Comparison of ENCODE assay signal across 7 cellular contexts in the genomic region with DNA sequence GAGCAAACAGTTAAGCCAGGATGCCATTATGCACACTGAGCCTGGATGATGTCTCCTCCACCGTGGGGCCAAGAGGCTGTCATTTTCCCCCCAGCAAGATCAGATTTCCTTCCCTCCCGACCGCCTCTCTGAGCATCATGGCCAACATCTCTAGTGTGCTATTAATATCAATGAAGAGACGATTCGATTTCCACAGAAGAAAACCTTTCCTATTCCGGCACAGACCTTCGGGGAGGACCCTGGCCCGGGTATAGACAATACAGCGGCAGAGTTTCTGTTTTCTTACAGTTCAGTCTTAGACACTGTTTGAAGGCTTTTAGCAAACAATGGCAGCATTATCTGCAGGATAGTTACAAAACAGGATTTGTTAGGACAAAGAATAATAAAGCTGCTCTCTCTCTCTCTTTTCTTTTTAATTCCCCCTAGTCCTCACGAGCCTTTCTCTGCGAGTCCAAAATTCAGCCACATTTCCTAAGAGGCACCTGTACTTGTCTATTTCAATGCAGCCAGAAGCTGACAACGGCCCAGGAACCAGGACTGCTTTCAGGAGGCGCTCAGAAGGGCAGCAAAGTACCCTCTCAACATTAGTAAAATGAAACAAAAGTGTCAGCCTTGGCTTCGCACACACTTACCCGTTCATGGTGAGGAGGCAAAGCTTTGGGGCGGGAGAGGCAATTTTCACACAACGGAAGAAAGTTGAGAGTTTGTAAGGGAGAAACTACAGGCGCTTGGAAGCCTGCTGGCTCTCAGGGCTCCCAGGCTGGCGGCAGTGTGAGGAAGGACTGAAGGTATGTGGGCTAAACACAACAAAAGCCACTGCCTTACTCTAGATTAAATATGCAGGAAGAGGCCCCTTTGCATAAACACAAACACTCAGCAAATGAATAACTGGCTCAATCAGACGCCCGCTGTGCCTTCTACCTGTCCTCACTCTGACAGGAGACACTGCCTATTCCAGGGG.
DNase-seq lines count a peak whose midpoint lies in the region; ATAC-seq and TF ChIP-seq lines count a peak whose summit lies in the region.

No MANE protein-coding gene starts in this region.

- H3K27me3 Mint-ChIP-seq in activated CD8-positive, alpha-beta T cell treated with anti-CD3 and anti-CD28 coated beads for 36 hours: no peaks in the 10 kb centered on the region
- H3K27me3 Mint-ChIP-seq in naive thymus-derived CD8-positive, alpha-beta T cell: no peaks in the 10 kb centered on the region

- peaks cover 37% of the 10 kb centered on the region for H3K36me3 Mint-ChIP-seq in activated CD8-positive, alpha-beta T cell treated with anti-CD3 and anti-CD28 coated beads for 36 hours (ENCODE audit: low read depth)
- H3K36me3 Mint-ChIP-seq in naive thymus-derived CD8-positive, alpha-beta T cell: peaks cover 0 to 14% (median 9%) of the 10 kb centered on the region in 3 donors

- in situ Hi-C loops in GM13976 (cut with MboI; ENCODE audit: low sequenced_read_pairs, unreplicated experiment): no loop called here

- H3K4me3 Mint-ChIP-seq in activated CD8-positive, alpha-beta T cell treated with anti-CD3 and anti-CD28 coated beads for 36 hours: peak overlapping the region; percentile 89
- H3K4me3 Mint-ChIP-seq in naive thymus-derived CD8-positive, alpha-beta T cell: peak overlapping the region; percentile 89 to 99 (median 96)

- no peaks in the 10 kb centered on the region for H3K27me3 ChIP-seq in tibial nerve
- H3K27me3 ChIP-seq in PC-9 (ENCODE audit: insufficient read depth, low read depth): no peaks in the 10 kb centered on the region

- no peak overlapping the region for H2AFZ ChIP-seq in PC-9

- peak; percentile 3 for ATAC-seq in activated CD8-positive, alpha-beta T cell treated with anti-CD3 and anti-CD28 coated beads for 36 hours
- ATAC-seq in naive thymus-derived CD8-positive, alpha-beta T cell: peak; percentile 21 to 45

- H3F3A ChIP-seq in PC-9 (ENCODE audit: insufficient read depth, low read depth): no peaks in the 10 kb centered on the region; the same call in 1 of the 2 replicates

- H3K4me2 ChIP-seq in PC-9: no peak overlapping the region

- H3K4me3 ChIP-seq in fibroblast of villous mesenchyme (ENCODE audit: low read depth, low read length) (peak overlapping the region; percentile 23), tibial nerve (peak overlapping the region; percentile 5 to 45 (median 28)), PC-9 (no peak overlapping the region)

- TF ChIP-seq CTCF in activated CD8-positive, alpha-beta T cell treated with anti-CD3 and anti-CD28 coated beads for 36 hours (IDR thresholded peaks at IDR 0.05): no peak
- no peak for TF ChIP-seq CTCF in fibroblast of villous mesenchyme (IDR thresholded peaks at IDR 0.05; ENCODE audit: insufficient read depth, low read depth, low read length)
- TF ChIP-seq CTCF in tibial nerve (IDR thresholded peaks at IDR 0.05): no peak
- no peak for TF ChIP-seq CTCF in GM13976 (IDR thresholded peaks at IDR 0.05; ENCODE audit: borderline replicate concordance, control extremely low read depth, extremely low read depth, insufficient read depth, missing control alignments)
- TF ChIP-seq CTCF in PC-9 (conservative IDR thresholded peaks at IDR 0.05): no peak

- CTCF ChIA-PET in activated CD8-positive, alpha-beta T cell treated with anti-CD3 and anti-CD28 coated beads for 36 hours (lab: Charles Lee): interaction anchor here (0.7 to 1.4 kb wide), 7 partner anchors 59 to 312 kb away, joined by 3 to 4 read pairs (median 3); no protein-coding TSS in a partner anchor
- CTCF ChIA-PET in PC-9 (lab: Charles Lee): no interaction called here

- H3K9me2 ChIP-seq in PC-9 (ENCODE audit: insufficient read depth): no peaks in the 10 kb centered on the region

- peak overlapping the region; percentile 34 to 65 (median 51) for H3K27ac ChIP-seq in tibial nerve
- H3K27ac ChIP-seq in PC-9: no peak overlapping the region

- no peaks in the 10 kb centered on the region for H3K36me3 ChIP-seq in tibial nerve
- no peaks in the 10 kb centered on the region for H3K36me3 ChIP-seq in PC-9 (ENCODE audit: low read depth)

- H4K20me1 ChIP-seq in PC-9 (ENCODE audit: insufficient read depth): no peaks in the 10 kb centered on the region

- TF ChIP-seq POLR2A in tibial nerve (IDR thresholded peaks at IDR 0.05): no peak

- peaks cover 55% of the 10 kb centered on the region for H3K4me1 Mint-ChIP-seq in activated CD8-positive, alpha-beta T cell treated with anti-CD3 and anti-CD28 coated beads for 36 hours (ENCODE audit: low read depth)
- H3K4me1 Mint-ChIP-seq in naive thymus-derived CD8-positive, alpha-beta T cell: peaks cover 34 to 93% (median 78%) of the 10 kb centered on the region in 4 donors

- intact Hi-C loops in activated CD8-positive, alpha-beta T cell treated with anti-CD3 and anti-CD28 coated beads for 36 hours (cut with micrococcal nuclease): loop anchor here (2.0 to 10.0 kb wide), 5 partner anchors 52 to 279 kb away; no protein-coding TSS in a partner anchor
- intact Hi-C loops in PC-9 (cut with micrococcal nuclease; ENCODE audit: unreplicated experiment): no loop called here

- POLR2A ChIA-PET in activated CD8-positive, alpha-beta T cell treated with anti-CD3 and anti-CD28 coated beads for 36 hours (lab: Charles Lee): interaction anchor here (0.7 to 8.1 kb wide), 19 partner anchors 10 to 278 kb away, joined by 3 to 93 read pairs (median 4); partner anchors contain the start of gene FOXP1
- POLR2A ChIA-PET in naive thymus-derived CD8-positive, alpha-beta T cell (lab: Charles Lee): interaction anchor here (0.6 to 2.7 kb wide), 8 partner anchors 14 to 243 kb away, joined by 3 to 9 read pairs (median 3); no protein-coding TSS in a partner anchor
- POLR2A ChIA-PET in PC-9 (lab: Charles Lee; ENCODE audit: unreplicated experiment): no interaction called here

- H3K9me3 ChIP-seq in tibial nerve: no peaks in the 10 kb centered on the region
- H3K9me3 ChIP-seq in PC-9 (ENCODE audit: insufficient read depth, low read depth): no peaks in the 10 kb centered on the region

- 18 to 20% methylated on average over 21 of the region's 21 CpGs for WGBS in tibial nerve, 2 donors

- peaks cover 0 to 38% (median 7%) of the 10 kb centered on the region in 4 donors for H3K4me1 ChIP-seq in tibial nerve
- no peaks in the 10 kb centered on the region for H3K4me1 ChIP-seq in PC-9 (replicated peaks; ENCODE audit: insufficient read depth)

- DNase-seq in M059J (ENCODE audit: low read depth): peak; percentile 43
- peak; percentile 46 for DNase-seq in activated CD8-positive, alpha-beta T cell treated with anti-CD3 and anti-CD28 coated beads for 36 hours
- DNase-seq in fibroblast of villous mesenchyme (ENCODE audit: low read depth): no peak
- DNase-seq in naive thymus-derived CD8-positive, alpha-beta T cell: peak in 4 of 10 donors; percentile 35 to 44 (median 37)
- peak in 1 of 2 donors; percentile 27 for DNase-seq in tibial nerve (ENCODE audit: low spot score in 2 of 2)
- DNase-seq in GM13976 (ENCODE audit: low spot score): no peak
- DNase-seq in PC-9: no peak

- no TSS peak for BruUV-seq in PC-9 (replicated peaks; lab: Mats Ljungman, UMichigan)

- no peaks in the 10 kb centered on the region for H3K9me3 Mint-ChIP-seq in activated CD8-positive, alpha-beta T cell treated with anti-CD3 and anti-CD28 coated beads for 36 hours
- no peaks in the 10 kb centered on the region for H3K9me3 Mint-ChIP-seq in naive thymus-derived CD8-positive, alpha-beta T cell

- no peaks in the 10 kb centered on the region for H3K79me2 ChIP-seq in PC-9 (ENCODE audit: low read depth)

- TF ChIP-seq EP300 in tibial nerve (IDR thresholded peaks at IDR 0.05): no peak

- H3K27ac Mint-ChIP-seq in activated CD8-positive, alpha-beta T cell treated with anti-CD3 and anti-CD28 coated beads for 36 hours: peak overlapping the region; percentile 97
- peak overlapping the region; percentile 96 to 99 (median 98) for H3K27ac Mint-ChIP-seq in naive thymus-derived CD8-positive, alpha-beta T cell

Comparison
In these comparisons a context has a peak if more than half of its experiments do, and no peak if none do; other contexts are left out.
1. DNase-seq: peak in M059J (single experiment) and activated CD8-positive, alpha-beta T cell treated with anti-CD3 and anti-CD28 coated beads for 36 hours (single experiment); none in fibroblast of villous mesenchyme (single experiment), GM13976 (single experiment) and PC-9 (0 of 2).